Comparison of ENCODE assay signal across 2 cellular contexts in the genomic region with DNA sequence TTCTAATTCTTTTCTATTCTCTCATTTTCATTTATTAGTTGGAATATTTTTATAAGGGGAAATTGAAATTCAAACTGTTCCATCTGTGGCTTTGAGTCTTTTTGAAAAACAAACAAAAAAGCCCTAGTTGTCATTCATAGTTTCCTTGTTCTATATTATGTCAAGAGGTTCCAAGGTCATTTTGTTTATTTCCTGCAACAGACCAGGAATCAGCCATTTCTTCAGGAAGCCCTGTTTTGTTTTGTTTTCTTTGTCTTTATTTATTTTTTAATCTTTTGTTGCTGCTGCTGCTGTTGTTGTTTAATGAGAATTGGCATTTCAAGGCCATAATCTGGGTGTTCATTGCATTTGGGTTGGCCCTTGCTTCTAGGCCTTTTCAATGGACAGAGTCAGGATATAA.
TF ChIP-seq lines count a peak whose summit lies in the region.

No MANE protein-coding gene starts in this region.

TF ChIP-seq in WTC11, 78 proteins besides CTCF, POLR2A, EP300 and RAD21:
- TF ChIP-seq, protein P1, sequence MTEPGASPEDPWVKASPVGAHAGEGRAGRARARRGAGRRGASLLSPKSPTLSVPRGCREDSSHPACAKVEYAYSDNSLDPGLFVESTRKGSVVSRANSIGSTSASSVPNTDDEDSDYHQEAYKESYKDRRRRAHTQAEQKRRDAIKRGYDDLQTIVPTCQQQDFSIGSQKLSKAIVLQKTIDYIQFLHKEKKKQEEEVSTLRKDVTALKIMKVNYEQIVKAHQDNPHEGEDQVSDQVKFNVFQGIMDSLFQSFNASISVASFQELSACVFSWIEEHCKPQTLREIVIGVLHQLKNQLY (CRISPR knock-in tag; IDR thresholded peaks at IDR 0.05) = no peak
- no peak for TF ChIP-seq NFYB (CRISPR knock-in tag; conservative IDR thresholded peaks at IDR 0.05; ENCODE audit: low read depth)

TF ChIP-seq in endothelial cell of umbilical vein, 7 proteins besides CTCF, POLR2A, EP300 and RAD21 (continued from another document):
- no peak for TF ChIP-seq MYC (IDR thresholded peaks at IDR 0.05; ENCODE audit: low read depth, low read length)
- TF ChIP-seq EZH2 (IDR thresholded peaks at IDR 0.05; ENCODE audit: borderline replicate concordance, low read depth, low read length, severe bottlenecking) = no peak
